In the genomic region with DNA sequence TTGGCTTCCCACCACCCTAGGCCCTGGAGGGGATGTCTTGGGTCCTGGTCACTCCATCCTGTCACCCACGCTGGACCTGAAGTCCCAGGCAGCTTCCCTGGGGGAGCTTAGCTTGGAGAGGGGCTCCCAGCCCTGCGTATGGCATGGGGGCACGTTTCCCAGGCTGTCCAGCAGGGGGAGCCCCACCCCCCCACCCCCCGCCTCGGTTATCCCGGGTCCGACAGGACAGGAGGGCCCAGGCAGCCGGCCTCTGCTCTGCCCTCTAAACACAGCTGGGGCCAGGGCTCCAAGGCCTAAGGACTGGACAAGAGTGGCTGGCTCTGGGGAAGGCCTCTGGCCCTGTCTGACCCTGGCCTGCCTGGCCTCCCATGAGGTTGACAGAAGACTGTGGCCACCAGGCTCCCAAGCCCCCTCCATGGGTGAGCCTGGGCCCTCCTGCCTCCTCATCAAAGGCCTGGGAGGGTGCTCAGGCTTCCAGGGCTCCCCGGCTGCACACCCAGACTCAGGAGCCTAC, we compare ENCODE assay signal across 1 cellular context.
A peak's percentile ranks its signal among the peaks of the same experiment; 100 is the strongest.
TF ChIP-seq lines count a peak whose summit lies in the region.

No MANE protein-coding gene starts in this region.

TF ChIP-seq in K562, 482 proteins besides CTCF, POLR2A, EP300 and RAD21:
- TF ChIP-seq, protein P1, sequence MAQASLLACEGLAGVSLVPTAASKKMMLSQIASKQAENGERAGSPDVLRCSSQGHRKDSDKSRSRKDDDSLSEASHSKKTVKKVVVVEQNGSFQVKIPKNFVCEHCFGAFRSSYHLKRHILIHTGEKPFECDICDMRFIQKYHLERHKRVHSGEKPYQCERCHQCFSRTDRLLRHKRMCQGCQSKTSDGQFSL (CRISPR knock-in tag; IDR thresholded peaks at IDR 0.05), result peak; percentile 83
- TF ChIP-seq, protein P1 (tag; IDR thresholded peaks at IDR 0.05), result peak in 1 of 2 experiments; percentile 75; a peak in 2 of 4 replicates
- TF ChIP-seq, protein P2, sequence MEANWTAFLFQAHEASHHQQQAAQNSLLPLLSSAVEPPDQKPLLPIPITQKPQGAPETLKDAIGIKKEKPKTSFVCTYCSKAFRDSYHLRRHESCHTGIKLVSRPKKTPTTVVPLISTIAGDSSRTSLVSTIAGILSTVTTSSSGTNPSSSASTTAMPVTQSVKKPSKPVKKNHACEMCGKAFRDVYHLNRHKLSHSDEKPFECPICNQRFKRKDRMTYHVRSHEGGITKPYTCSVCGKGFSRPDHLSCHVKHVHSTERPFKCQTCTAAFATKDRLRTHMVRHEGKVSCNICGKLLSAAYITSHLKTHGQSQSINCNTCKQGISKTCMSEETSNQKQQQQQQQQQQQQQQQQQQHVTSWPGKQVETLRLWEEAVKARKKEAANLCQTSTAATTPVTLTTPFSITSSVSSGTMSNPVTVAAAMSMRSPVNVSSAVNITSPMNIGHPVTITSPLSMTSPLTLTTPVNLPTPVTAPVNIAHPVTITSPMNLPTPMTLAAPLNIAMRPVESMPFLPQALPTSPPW (CRISPR knock-in tag; IDR thresholded peaks at IDR 0.05), result peak; percentile 35; the same call in 1 of the 2 replicates
- TF ChIP-seq NFXL1 (CRISPR knock-in tag; IDR thresholded peaks at IDR 0.05) (no peak), POLR2H (tag; IDR thresholded peaks at IDR 0.05; ENCODE audit: low read depth) (no peak), WHSC1 (IDR thresholded peaks at IDR 0.05; ENCODE audit: low read length) (no peak)
- TF ChIP-seq, protein P3, sequence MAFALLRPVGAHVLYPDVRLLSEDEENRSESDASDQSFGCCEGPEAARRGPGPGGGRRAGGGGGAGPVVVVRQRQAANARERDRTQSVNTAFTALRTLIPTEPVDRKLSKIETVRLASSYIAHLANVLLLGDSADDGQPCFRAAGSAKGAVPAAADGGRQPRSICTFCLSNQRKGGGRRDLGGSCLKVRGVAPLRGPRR (CRISPR knock-in tag; IDR thresholded peaks at IDR 0.05), result no peak
TF ChIP-seq in K562: peak in this region for 2.
